ENCODE assay signal across 2 cellular contexts in genomic region chr5:2015116-2015848, GRCh38.
TF ChIP-seq lines count a peak whose summit lies in the region.

No MANE protein-coding gene starts in this region.

TF ChIP-seq in HCT116, 20 proteins besides CTCF, POLR2A, EP300 and RAD21:
- TF ChIP-seq ZNF274 (IDR thresholded peaks at IDR 0.05; ENCODE audit: low read depth, low read length) (no peak), CBX3 (IDR thresholded peaks at IDR 0.05; ENCODE audit: low read depth) (no peak), FOSL1 (IDR thresholded peaks at IDR 0.05; ENCODE audit: low read depth) (no peak), TCF7L2 (IDR thresholded peaks at IDR 0.05; ENCODE audit: borderline replicate concordance, extremely low read depth, insufficient read depth, insufficient read length) (no peak), POLR2AphosphoS5 (IDR thresholded peaks at IDR 0.05; ENCODE audit: low read depth, low read length) (no peak), ELF1 (IDR thresholded peaks at IDR 0.05; ENCODE audit: borderline replicate concordance, low read depth) (no peak), SRF (IDR thresholded peaks at IDR 0.05; ENCODE audit: low read depth) (no peak)

TF ChIP-seq in K562, 482 proteins besides CTCF, POLR2A, EP300 and RAD21:
- TF ChIP-seq NEUROD1 (IDR thresholded peaks at IDR 0.05; ENCODE audit: borderline replicate concordance, low read depth, low read length, partially characterized antibody) (no peak), HDGF (IDR thresholded peaks at IDR 0.05) (no peak), GABPA (tag; conservative IDR thresholded peaks at IDR 0.05; ENCODE audit: low read depth) (no peak), SMAD3 (CRISPR knock-in tag; conservative IDR thresholded peaks at IDR 0.05) (no peak), ZNF12 (CRISPR knock-in tag; IDR thresholded peaks at IDR 0.05) (no peak), ZNF77 (CRISPR knock-in tag; IDR thresholded peaks at IDR 0.05) (no peak), SFPQ (IDR thresholded peaks at IDR 0.05; ENCODE audit: low read depth, low read length) (no peak), PRPF4 (IDR thresholded peaks at IDR 0.05; ENCODE audit: insufficient read depth, low read depth, low read length, poor library complexity, severe bottlenecking) (no peak), MAZ (CRISPR knock-in tag; conservative IDR thresholded peaks at IDR 0.05 in 1 of 2, IDR thresholded peaks at IDR 0.05 in 1 of 2) (no peak), ATF2 (CRISPR knock-in tag; IDR thresholded peaks at IDR 0.05) (no peak), GMEB1 (CRISPR knock-in tag; IDR thresholded peaks at IDR 0.05) (no peak), MAFF (IDR thresholded peaks at IDR 0.05; ENCODE audit: low read length) (no peak), NCOA1 (IDR thresholded peaks at IDR 0.05; ENCODE audit: low read depth) (no peak)
TF ChIP-seq in K562: peak in this region for 0.
